ENCODE assay signal across 22 cellular contexts in the genomic region with DNA sequence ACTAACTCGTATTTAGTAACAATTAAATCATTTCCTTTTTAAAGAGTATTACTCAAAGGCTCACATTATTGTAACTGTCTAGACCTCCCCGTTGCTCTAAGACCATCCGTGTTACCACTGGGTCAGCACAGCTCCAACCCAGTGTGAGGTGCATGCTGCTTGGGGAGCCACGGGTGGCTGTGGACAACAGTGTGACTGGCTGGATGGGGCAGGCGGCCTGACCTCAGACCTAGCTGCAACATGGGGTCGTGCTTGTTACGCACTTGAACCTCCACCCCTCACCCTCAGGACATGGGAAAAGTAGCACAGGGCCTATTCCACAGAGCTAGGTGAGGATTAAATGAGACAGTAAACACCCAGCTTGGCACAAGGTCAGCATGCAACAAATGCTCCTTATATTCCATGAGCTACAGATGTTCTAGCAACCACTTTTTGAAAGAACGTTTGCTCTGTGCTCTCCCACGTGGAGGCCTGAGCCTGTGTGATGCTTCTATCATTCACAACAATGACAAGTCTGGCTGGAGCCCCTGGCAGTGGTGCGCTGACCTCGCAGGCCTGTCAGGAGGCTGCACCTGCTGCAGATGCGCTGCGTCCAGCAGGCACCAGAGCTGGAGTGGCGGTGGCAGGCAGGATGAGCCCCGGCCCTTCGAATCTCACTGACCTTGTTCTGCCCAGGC.
DNase-seq lines count a peak whose midpoint lies in the region; ATAC-seq, FAIRE-seq and TF ChIP-seq lines count a peak whose summit lies in the region.
"Had no signal": no experiment of that assay in that cellular context is flagged by ENCODE, and none has a peak within 500 bp of the region (broad histone marks: within the 10 kb centered on the region; RNA-seq: fewer than 3 reads in every experiment).

No MANE protein-coding gene starts in this region.

- TF ChIP-seq EP300 in HepG2 (IDR thresholded peaks at IDR 0.05; ENCODE audit: low read depth in 2 of 2, low read length in 2 of 2) (no peak), HepG2 (CRISPR knock-in tag; IDR thresholded peaks at IDR 0.05; ENCODE audit: borderline replicate concordance) (no peak)

- no peak overlapping the region for H3K4me2 ChIP-seq in HepG2 (ENCODE audit: low read depth, low read length)
- H3K4me2 ChIP-seq: PC-9, smooth muscle cell had no signal

- CTCF ChIA-PET in HepG2 (lab: Yijun Ruan, JAX; ENCODE audit: low intra/inter-chr PET ratio, low total read pairs): no interaction called here

- POLR2A ChIA-PET in HepG2 (lab: Yijun Ruan, JAX): no interaction called here

- H3K9me3 ChIP-seq in HepG2 (ENCODE audit: low read length): no peaks in the 10 kb centered on the region
- no peaks in the 10 kb centered on the region for H3K9me3 ChIP-seq in upper lobe of right lung
- H3K9me3 ChIP-seq: SJCRH30 had no signal

- H3K4me3 ChIP-seq in HepG2 (replicated peaks in 1 of 3; ENCODE audit: insufficient read depth in 1 of 3, low read depth in 2 of 3, low read length in 3 of 3): no peak overlapping the region
- H3K4me3 ChIP-seq in upper lobe of right lung: no peak overlapping the region
- H3K4me3 ChIP-seq: PC-9, SJCRH30, smooth muscle cell had no signal

- TF ChIP-seq CTCF in HepG2 (CRISPR knock-in tag; IDR thresholded peaks at IDR 0.05) (no peak), upper lobe of right lung (IDR thresholded peaks at IDR 0.05) (no peak)

- intact Hi-C loops in HepG2 (cut with micrococcal nuclease; ENCODE audit: unreplicated experiment) (loop anchor here (10.0 kb wide), 1 partner anchor 208 kb away; no protein-coding TSS in a partner anchor), upper lobe of right lung (cut with DNase I) (loop anchor here (10.0 kb wide), 1 partner anchor 368 kb away; no protein-coding TSS in a partner anchor)

- H3K27ac ChIP-seq in HepG2 (ENCODE audit: extremely low read length, insufficient read depth, low read length): no peak overlapping the region
- no peak overlapping the region for H3K27ac ChIP-seq in upper lobe of right lung
- H3K27ac ChIP-seq: PC-9, SJCRH30 had no signal

- no peaks in the 10 kb centered on the region for H3K79me2 ChIP-seq in HepG2 (ENCODE audit: insufficient read depth, low read length)

- in situ Hi-C loops in HepG2 (cut with HindIII; ENCODE audit: extremely low pct_ligation_motif_present, low pct_unique_long_range_greater_than_20kb): no loop called here

- no peaks in the 10 kb centered on the region for H3K27me3 ChIP-seq in HepG2 (ENCODE audit: control insufficient read depth in 1 of 2, insufficient read depth in 2 of 2, low read length in 2 of 2)
- no peaks in the 10 kb centered on the region for H3K27me3 ChIP-seq in upper lobe of right lung
- H3K27me3 ChIP-seq: SJCRH30 had no signal

- H3K36me3 ChIP-seq in HepG2 (replicated peaks in 1 of 2; ENCODE audit: control insufficient read depth in 1 of 2, insufficient read depth in 2 of 2, low read length in 2 of 2) (no peaks in the 10 kb centered on the region), upper lobe of right lung (no peaks in the 10 kb centered on the region)
- H3K36me3 ChIP-seq: SJCRH30 had no signal

- peak; percentile 44 for ATAC-seq in HepG2
- ATAC-seq in upper lobe of right lung: peak; percentile 77
- no peak for ATAC-seq in HG03442 (IDR thresholded peaks at IDR 0.05; ENCODE audit: unreplicated experiment)
- ATAC-seq: activated naive CD8-positive, alpha-beta T cell treated with anti-CD3 and anti-CD28 coated beads, Interleukin-2, amount 50 U/mL, for 24 hours; activated T-cell treated with anti-CD3 and anti-CD28 coated beads, Interleukin-2, amount 50 U/mL, for 4 hours had no signal

- WGBS in HepG2 (ENCODE audit: low lambda C conversion rate): 67% methylated on average over 9 of the region's 16 CpGs

- no peaks in the 10 kb centered on the region for H4K20me1 ChIP-seq in HepG2 (ENCODE audit: insufficient read depth, low read length)

- H2AFZ ChIP-seq in HepG2 (ENCODE audit: low read length): no peak overlapping the region
- H2AFZ ChIP-seq: PC-9 had no signal

- FAIRE-seq in HepG2 (lab: Jason Lieb, UNC): no peak
- FAIRE-seq: G401.6, GM19239 had no signal

- TF ChIP-seq POLR2A in HepG2 (IDR thresholded peaks at IDR 0.05; ENCODE audit: insufficient read depth in 1 of 2, low read depth in 2 of 2, low read length in 2 of 2): no peak

- peaks cover 44% of the 10 kb centered on the region for H3K4me1 ChIP-seq in HepG2 (ENCODE audit: insufficient read depth, low read length)
- peaks cover 14% of the 10 kb centered on the region for H3K4me1 ChIP-seq in upper lobe of right lung
- H3K4me1 ChIP-seq: SJCRH30 had no signal

- DNase-seq in NCI-H1092 treated with DMSO at 0.1 percent for 48 hours (lab: John Stamatoyannopoulos, UW) (peak; percentile 24), NCI-H1092 (lab: John Stamatoyannopoulos, UW) (no peak), SHP77 (lab: John Stamatoyannopoulos, UW) (peak; percentile 58 to 74), HepG2 (ENCODE audit: low spot score) (no peak), upper lobe of right lung (peak; percentile 69), NCI-H526 treated with DMSO at 0.1 percent for 48 hours (lab: John Stamatoyannopoulos, UW) (no peak), SIG-M5 (lab: John Stamatoyannopoulos, UW) (no peak)
- DNase-seq: activated CD4-positive, alpha-beta T cell treated with anti-CD3 and anti-CD28 coated beads, Interleukin-2, amount 50 U/mL, for 1 hour; activated gamma-delta T cell treated with Interleukin-2 at 50 U/mL for 16 hours; activated naive CD8-positive, alpha-beta T cell treated with anti-CD3 and anti-CD28 coated beads, Interleukin-2, amount 50 U/mL, for 24 hours; activated T-cell treated with anti-CD3 and anti-CD28 coated beads, Interleukin-2, amount 50 U/mL, for 4 hours; CD4-positive, alpha-beta T cell; NCI-H1105 treated with DMSO at 0.1 percent for 48 hours; NCI-H446; PC-9; retina; SJCRH30; stimulated activated CD4-positive, alpha-beta T cell treated with anti-CD3 and anti-CD28 coated beads, Interleukin-2, amount 100 ng/mL, for 24 hours had no signal

- no TSS peak for BruUV-seq in HepG2 (replicated peaks; lab: Mats Ljungman, UMichigan)

- no peak for TF ChIP-seq RAD21 in HepG2 (CRISPR knock-in tag; IDR thresholded peaks at IDR 0.05)

- no peak overlapping the region for H3K9ac ChIP-seq in HepG2 (ENCODE audit: insufficient read depth, low read depth, low read length)

TF ChIP-seq in HepG2, 621 proteins besides CTCF, POLR2A, EP300 and RAD21 (continues in another document):
- peak; percentile 84; the same call in 1 of the 2 replicates for TF ChIP-seq RBAK (CRISPR knock-in tag; IDR thresholded peaks at IDR 0.05)
- TF ChIP-seq ZBTB38 (CRISPR knock-in tag; IDR thresholded peaks at IDR 0.05): peak; percentile 79; the same call in 1 of the 2 replicates
- peak; percentile 64; the same call in 1 of the 2 replicates for TF ChIP-seq TBX2 (CRISPR knock-in tag; IDR thresholded peaks at IDR 0.05; ENCODE audit: borderline replicate concordance)
- TF ChIP-seq ZNF235 (CRISPR knock-in tag; IDR thresholded peaks at IDR 0.05; ENCODE audit: borderline replicate concordance): no peak
- TF ChIP-seq, protein P1, sequence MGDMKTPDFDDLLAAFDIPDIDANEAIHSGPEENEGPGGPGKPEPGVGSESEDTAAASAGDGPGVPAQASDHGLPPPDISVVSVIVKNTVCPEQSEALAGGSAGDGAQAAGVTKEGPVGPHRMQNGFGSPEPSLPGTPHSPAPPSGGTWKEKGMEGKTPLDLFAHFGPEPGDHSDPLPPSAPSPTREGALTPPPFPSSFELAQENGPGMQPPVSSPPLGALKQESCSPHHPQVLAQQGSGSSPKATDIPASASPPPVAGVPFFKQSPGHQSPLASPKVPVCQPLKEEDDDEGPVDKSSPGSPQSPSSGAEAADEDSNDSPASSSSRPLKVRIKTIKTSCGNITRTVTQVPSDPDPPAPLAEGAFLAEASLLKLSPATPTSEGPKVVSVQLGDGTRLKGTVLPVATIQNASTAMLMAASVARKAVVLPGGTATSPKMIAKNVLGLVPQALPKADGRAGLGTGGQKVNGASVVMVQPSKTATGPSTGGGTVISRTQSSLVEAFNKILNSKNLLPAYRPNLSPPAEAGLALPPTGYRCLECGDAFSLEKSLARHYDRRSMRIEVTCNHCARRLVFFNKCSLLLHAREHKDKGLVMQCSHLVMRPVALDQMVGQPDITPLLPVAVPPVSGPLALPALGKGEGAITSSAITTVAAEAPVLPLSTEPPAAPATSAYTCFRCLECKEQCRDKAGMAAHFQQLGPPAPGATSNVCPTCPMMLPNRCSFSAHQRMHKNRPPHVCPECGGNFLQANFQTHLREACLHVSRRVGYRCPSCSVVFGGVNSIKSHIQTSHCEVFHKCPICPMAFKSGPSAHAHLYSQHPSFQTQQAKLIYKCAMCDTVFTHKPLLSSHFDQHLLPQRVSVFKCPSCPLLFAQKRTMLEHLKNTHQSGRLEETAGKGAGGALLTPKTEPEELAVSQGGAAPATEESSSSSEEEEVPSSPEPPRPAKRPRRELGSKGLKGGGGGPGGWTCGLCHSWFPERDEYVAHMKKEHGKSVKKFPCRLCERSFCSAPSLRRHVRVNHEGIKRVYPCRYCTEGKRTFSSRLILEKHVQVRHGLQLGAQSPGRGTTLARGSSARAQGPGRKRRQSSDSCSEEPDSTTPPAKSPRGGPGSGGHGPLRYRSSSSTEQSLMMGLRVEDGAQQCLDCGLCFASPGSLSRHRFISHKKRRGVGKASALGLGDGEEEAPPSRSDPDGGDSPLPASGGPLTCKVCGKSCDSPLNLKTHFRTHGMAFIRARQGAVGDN (CRISPR knock-in tag; IDR thresholded peaks at IDR 0.05): peak; percentile 74
- no peak for TF ChIP-seq ATF7 (IDR thresholded peaks at IDR 0.05)
- no peak for TF ChIP-seq ATF7 (CRISPR knock-in tag; IDR thresholded peaks at IDR 0.05)
- TF ChIP-seq, protein P2, sequence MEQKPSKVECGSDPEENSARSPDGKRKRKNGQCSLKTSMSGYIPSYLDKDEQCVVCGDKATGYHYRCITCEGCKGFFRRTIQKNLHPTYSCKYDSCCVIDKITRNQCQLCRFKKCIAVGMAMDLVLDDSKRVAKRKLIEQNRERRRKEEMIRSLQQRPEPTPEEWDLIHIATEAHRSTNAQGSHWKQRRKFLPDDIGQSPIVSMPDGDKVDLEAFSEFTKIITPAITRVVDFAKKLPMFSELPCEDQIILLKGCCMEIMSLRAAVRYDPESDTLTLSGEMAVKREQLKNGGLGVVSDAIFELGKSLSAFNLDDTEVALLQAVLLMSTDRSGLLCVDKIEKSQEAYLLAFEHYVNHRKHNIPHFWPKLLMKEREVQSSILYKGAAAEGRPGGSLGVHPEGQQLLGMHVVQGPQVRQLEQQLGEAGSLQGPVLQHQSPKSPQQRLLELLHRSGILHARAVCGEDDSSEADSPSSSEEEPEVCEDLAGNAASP (CRISPR knock-in tag; IDR thresholded peaks at IDR 0.05; ENCODE audit: borderline replicate concordance): peak; percentile 21; the same call in 1 of the 2 replicates

Comparison
In these comparisons a context has a peak if more than half of its experiments do, and no peak if none do; other contexts are left out.
1. DNase-seq: peak in NCI-H1092 treated with DMSO at 0.1 percent for 48 hours (single experiment), SHP77 (2 of 2) and upper lobe of right lung (single experiment); none in NCI-H1092 (single experiment), HepG2 (single experiment), NCI-H526 treated with DMSO at 0.1 percent for 48 hours (single experiment) and SIG-M5 (single experiment).